Comparison of ENCODE assay signal across 18 cellular contexts in genomic region chr16:4262303-4262835, GRCh38. TPM values are rescaled to one million over a fixed set of nuclear protein-coding genes. Genes with fewer than 3 reads are reported as not detected.
"Had no signal": no experiment of that assay in that cellular context is flagged by ENCODE, and none has a peak within 500 bp of the region (broad histone marks: within the 10 kb centered on the region; RNA-seq: fewer than 3 reads in every experiment).

No MANE protein-coding gene starts in this region.

- H3K4me3 ChIP-seq: esophagus squamous epithelium, gastroesophageal sphincter, lung, pancreas, right lobe of liver, tibial artery, upper lobe of left lung, uterus had no signal

- DNase-seq: esophagus squamous epithelium, nucleus accumbens, tibial artery had no signal

- H3K27me3 ChIP-seq: esophagus squamous epithelium, gastroesophageal sphincter, pancreas, right lobe of liver, tibial artery, upper lobe of left lung, uterus had no signal

- H3K4me1 ChIP-seq: right lobe of liver had no signal

- H3K9me3 ChIP-seq: esophagus squamous epithelium, gastroesophageal sphincter, pancreas, right lobe of liver, tibial artery, upper lobe of left lung, uterus had no signal

- FAIRE-seq: colon, keratinocyte, pancreas had no signal

- H3K36me3 ChIP-seq: uterus had no signal

- H3K27ac ChIP-seq: esophagus squamous epithelium, gastroesophageal sphincter, pancreas, right lobe of liver, tibial artery, upper lobe of left lung had no signal

- ATAC-seq: left colon, left ventricle myocardium superior had no signal

RNA-seq across cellular contexts. Expression of gene SRL, which starts 20.5 kb away (rescaled TPM):
- total RNA-seq: epithelial cell of proximal tubule; naive thymus-derived CD4-positive, alpha-beta T cell; progenitor cell of endocrine pancreas had no signal
- polyA plus RNA-seq: immature natural killer cell; keratinocyte; naive thymus-derived CD4-positive, alpha-beta T cell; neural cell had no signal

RNA-seq across cellular contexts. Expression of gene GLIS2, which starts 53.5 kb away (rescaled TPM):
- polyA plus RNA-seq: immature natural killer cell; naive thymus-derived CD4-positive, alpha-beta T cell had no signal
